Comparison of ENCODE assay signal across 8 cellular contexts in the genomic region with DNA sequence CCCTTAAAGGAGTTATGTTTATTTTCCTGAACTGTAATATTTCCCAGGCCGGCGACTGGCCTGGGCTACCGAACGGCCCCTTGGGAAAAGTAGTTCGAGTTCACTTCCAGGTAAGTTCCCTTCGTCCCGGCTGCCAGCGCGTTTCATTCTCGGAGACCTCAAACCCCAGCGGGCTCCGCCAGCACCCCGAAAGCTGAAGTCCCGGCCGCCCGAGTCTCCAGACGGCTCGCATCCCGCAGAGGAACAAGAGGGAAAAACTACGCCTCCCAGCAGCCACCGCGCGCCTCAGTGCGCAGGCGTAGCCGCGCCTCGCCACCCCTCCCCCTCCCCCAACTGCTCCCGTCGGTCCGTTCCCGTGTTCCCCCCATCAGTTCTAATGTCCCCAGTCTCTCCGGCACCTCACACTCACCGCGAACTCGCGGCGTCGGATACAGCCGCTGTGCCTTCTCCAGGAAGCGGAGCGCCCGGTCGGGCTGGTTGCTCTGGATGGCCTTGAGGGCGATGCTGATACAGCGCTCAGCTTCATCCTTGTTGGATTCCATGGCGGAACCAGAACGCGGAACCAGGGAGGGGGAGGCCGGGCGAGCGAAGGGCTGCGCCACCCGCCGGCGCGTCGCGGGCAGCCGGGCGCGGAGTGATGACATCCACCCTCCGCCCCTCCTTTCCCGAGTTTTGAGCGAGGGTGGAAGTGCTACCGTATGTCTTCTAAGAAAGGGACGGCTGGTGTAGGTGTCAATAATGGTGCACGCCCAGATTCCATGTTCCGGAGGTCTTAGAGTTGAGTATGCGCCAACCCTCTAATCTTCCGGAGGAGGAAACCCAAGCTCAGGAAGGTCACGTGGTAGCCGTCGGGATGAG. TPM values are rescaled to one million over a fixed set of nuclear protein-coding genes. Genes with fewer than 3 reads are reported as not detected.
DNase-seq lines count a peak whose midpoint lies in the region; ATAC-seq lines count a peak whose summit lies in the region.

A gene (minus strand): TSS at position 564 of the 858 bp plus-strand sequence. CDS start 22 bp downstream, at position 542.

- DNase-seq in C1 segment of cervical spinal cord (lab: John Stamatoyannopoulos, UW): peak; percentile 90 to 100 (median 98)
- DNase-seq in NCI-H748 (lab: John Stamatoyannopoulos, UW; ENCODE audit: unreplicated experiment): peak; percentile 96
- peak; percentile 87 for DNase-seq in activated CD4-positive, alpha-beta T cell treated with anti-CD3 and anti-CD28 coated beads, Interleukin-2, amount 50 U/mL, for 1 hour
- peak; percentile 74 for DNase-seq in cortex of kidney (lab: John Stamatoyannopoulos, UW)
- peak; percentile 86 to 91 for DNase-seq in left colon
- peak; percentile 82 to 83 for DNase-seq in stimulated activated CD4-positive, alpha-beta T cell treated with anti-CD3 and anti-CD28 coated beads, Interleukin-1b, Interleukin-23, amount 100 ng/mL, for 4 hours (ENCODE audit: low read depth in 2 of 2)

- peak; percentile 71 for ATAC-seq in GM19372 (IDR thresholded peaks at IDR 0.05; ENCODE audit: low read depth, unreplicated experiment)
- ATAC-seq in HG03521 (IDR thresholded peaks at IDR 0.05; ENCODE audit: unreplicated experiment): peak; percentile 64
- peak; percentile 84 for ATAC-seq in left colon

- intact Hi-C loops in left colon (cut with DNase I, micrococcal nuclease): no loop called here

RNA-seq across cellular contexts. Expression of the gene that starts here (rescaled TPM):
- 10 to 100 TPM; 36.9 to 38.5 TPM for total RNA-seq in left colon

Comparison
In these comparisons a context has a peak if more than half of its experiments do, and no peak if none do; other contexts are left out.
1. Peak in every context shown above with its lines: DNase-seq and ATAC-seq.